ENCODE assay signal across 8 cellular contexts in genomic region chr4:110198472-110199419, GRCh38. TPM values are rescaled to one million over a fixed set of nuclear protein-coding genes. Genes with fewer than 3 reads are reported as not detected.
DNase-seq lines count a peak whose midpoint lies in the region; ATAC-seq and TF ChIP-seq lines count a peak whose summit lies in the region.

Gene ELOVL6, minus strand, starts transcription at chr4:110198615. Its CDS starts 280 bp downstream, at chr4:110198335.

- H3K36me3 Mint-ChIP-seq in activated naive CD4-positive, alpha-beta T cell treated with anti-CD3 and anti-CD28 coated beads, Interleukin-2, amount 50 U/mL, for 24 hours: peaks cover 3% of the 10 kb centered on the region
- H3K36me3 Mint-ChIP-seq in type B pancreatic cell: no peaks in the 10 kb centered on the region

- H3K27me3 ChIP-seq in HUES6 (ENCODE audit: control insufficient read depth, insufficient read depth, low read length) (no peaks in the 10 kb centered on the region), Panc1 (ENCODE audit: control insufficient read depth, insufficient read depth, low read length) (no peaks in the 10 kb centered on the region), neuron (ENCODE audit: insufficient read depth, low read length) (no peaks in the 10 kb centered on the region)

- H3K27ac ChIP-seq in HUES6 (ENCODE audit: low read depth, low read length) (peak within 1 kb of the TSS; percentile 93; the same call in 1 of the 2 replicates), Panc1 (ENCODE audit: low read length) (no peak within 1 kb of the TSS)

- H3K4me3 Mint-ChIP-seq in activated naive CD4-positive, alpha-beta T cell treated with anti-CD3 and anti-CD28 coated beads, Interleukin-2, amount 50 U/mL, for 24 hours: peak within 1 kb of the TSS; percentile 99
- peak within 1 kb of the TSS; percentile 94 for H3K4me3 Mint-ChIP-seq in type B pancreatic cell

- peak; percentile 75 for ATAC-seq in Panc1

- H3K9me3 Mint-ChIP-seq in activated naive CD4-positive, alpha-beta T cell treated with anti-CD3 and anti-CD28 coated beads, Interleukin-2, amount 50 U/mL, for 24 hours: no peaks in the 10 kb centered on the region
- no peaks in the 10 kb centered on the region for H3K9me3 Mint-ChIP-seq in type B pancreatic cell

- CTCF ChIA-PET in Panc1 (lab: Charles Lee): interaction anchor here (0.6 kb wide), 1 partner anchor 195 kb away, joined by 3 read pairs; no protein-coding TSS in a partner anchor

- peak within 1 kb of the TSS; percentile 55 for H2AFZ ChIP-seq in neuron (ENCODE audit: low read depth, low read length)

- H3K4me3 ChIP-seq in HUES6 (ENCODE audit: low read depth, low read length): peak within 1 kb of the TSS; percentile 95
- peak within 1 kb of the TSS; percentile 58 to 68 for H3K4me3 ChIP-seq in Panc1 (ENCODE audit: low read depth in 2 of 2, low read length in 2 of 2)
- peak within 1 kb of the TSS; percentile 81 for H3K4me3 ChIP-seq in neuron (ENCODE audit: low read length)

- no peaks in the 10 kb centered on the region for H3K27me3 Mint-ChIP-seq in activated naive CD4-positive, alpha-beta T cell treated with anti-CD3 and anti-CD28 coated beads, Interleukin-2, amount 50 U/mL, for 24 hours
- peaks cover 3% of the 10 kb centered on the region for H3K27me3 Mint-ChIP-seq in type B pancreatic cell

- H3K27ac Mint-ChIP-seq in activated naive CD4-positive, alpha-beta T cell treated with anti-CD3 and anti-CD28 coated beads, Interleukin-2, amount 50 U/mL, for 24 hours: peak within 1 kb of the TSS; percentile 99
- peak within 1 kb of the TSS; percentile 92 for H3K27ac Mint-ChIP-seq in type B pancreatic cell

- in situ Hi-C loops in Panc1 (cut with HindIII; ENCODE audit: low pct_unique_long_range_greater_than_20kb, low sequenced_read_pairs): no loop called here

- H3K4me1 ChIP-seq in HUES6 (ENCODE audit: control insufficient read depth, insufficient read depth, low read length): peaks cover 32% of the 10 kb centered on the region
- H3K4me1 ChIP-seq in Panc1 (ENCODE audit: control insufficient read depth, insufficient read depth, low read length): no peaks in the 10 kb centered on the region; the same call in 1 of the 2 replicates
- H3K4me1 ChIP-seq in neuron (ENCODE audit: insufficient read depth, low read length): peaks cover 33% of the 10 kb centered on the region

- no peaks in the 10 kb centered on the region for H3K9me3 ChIP-seq in HUES6 (ENCODE audit: control insufficient read depth, insufficient read depth, low read depth, low read length)
- no peaks in the 10 kb centered on the region for H3K9me3 ChIP-seq in Panc1 (ENCODE audit: control insufficient read depth, insufficient read depth, low read depth, low read length)
- no peaks in the 10 kb centered on the region for H3K9me3 ChIP-seq in neuron (ENCODE audit: low read length)

- H3K4me1 Mint-ChIP-seq in activated naive CD4-positive, alpha-beta T cell treated with anti-CD3 and anti-CD28 coated beads, Interleukin-2, amount 50 U/mL, for 24 hours: peaks cover 24% of the 10 kb centered on the region
- peaks cover 19% of the 10 kb centered on the region for H3K4me1 Mint-ChIP-seq in type B pancreatic cell (ENCODE audit: unreplicated experiment)

- DNase-seq in NCI-H1436 (lab: John Stamatoyannopoulos, UW): peak; percentile 38
- DNase-seq in NCI-H1436 treated with DMSO at 0.1 percent for 48 hours (lab: John Stamatoyannopoulos, UW): no peak
- no peak for DNase-seq in Panc1 (ENCODE audit: low read depth, low spot score)
- peak; percentile 65 for DNase-seq in globus pallidus (ENCODE audit: low spot score)
- DNase-seq in type B pancreatic cell (ENCODE audit: extremely low spot score, unreplicated experiment): peak; percentile 77

- BruUV-seq in Panc1 (replicated peaks; lab: Mats Ljungman, UMichigan): no TSS peak

- intact Hi-C loops in Panc1 (cut with micrococcal nuclease; ENCODE audit: unreplicated experiment): no loop called here

- TF ChIP-seq CTCF in Panc1 (IDR thresholded peaks at IDR 0.05) (no peak), type B pancreatic cell (conservative IDR thresholded peaks at IDR 0.05) (no peak)

- peak within 1 kb of the TSS; percentile 89 for H3K9ac ChIP-seq in HUES6 (ENCODE audit: low read length)

- POLR2A ChIA-PET in Panc1 (lab: Charles Lee): no interaction called here

- peaks cover 2% of the 10 kb centered on the region; the same call in 1 of the 2 replicates for H3K36me3 ChIP-seq in HUES6 (ENCODE audit: control insufficient read depth, insufficient read depth, low read length)
- H3K36me3 ChIP-seq in Panc1 (ENCODE audit: control insufficient read depth, insufficient read depth, low read length): peaks cover 5% of the 10 kb centered on the region; the same call in 1 of the 2 replicates
- no peaks in the 10 kb centered on the region for H3K36me3 ChIP-seq in neuron (ENCODE audit: insufficient read depth, low read length)

RNA-seq across cellular contexts. Expression of gene ELOVL6, which starts in this region (rescaled TPM):
- 0.54 TPM for total RNA-seq in Panc1 (2021; ENCODE audit: unreplicated experiment)
- polyA plus RNA-seq in Panc1 (2012; ENCODE audit: insufficient read length): 0.84 TPM
- total RNA-seq in type B pancreatic cell (ENCODE audit: low replicate concordance): 33.4 and 51.6 TPM in 2 replicates

Comparison
In these comparisons a context has a peak if more than half of its experiments do, and no peak if none do; other contexts are left out.
1. RNA of gene ELOVL6 (total RNA-seq): 33.4 to 51.6 TPM in type B pancreatic cell; 0.54 TPM in Panc1 (single experiment); every median in the first group is over 10 times any median in the second.
2. DNase-seq: peak in NCI-H1436 (single experiment), globus pallidus (single experiment) and type B pancreatic cell (single experiment); none in NCI-H1436 treated with DMSO at 0.1 percent for 48 hours (single experiment) and Panc1 (single experiment).
3. Peak in ATAC-seq and H3K4me3 ChIP-seq in Panc1; RNA of the gene not detected or under 1 TPM.
4. Peak in every context shown above with its lines, with median percentiles within 50 percentile points of each other: H3K4me3 ChIP-seq.